ENCODE assay signal across 14 cellular contexts in the genomic region with DNA sequence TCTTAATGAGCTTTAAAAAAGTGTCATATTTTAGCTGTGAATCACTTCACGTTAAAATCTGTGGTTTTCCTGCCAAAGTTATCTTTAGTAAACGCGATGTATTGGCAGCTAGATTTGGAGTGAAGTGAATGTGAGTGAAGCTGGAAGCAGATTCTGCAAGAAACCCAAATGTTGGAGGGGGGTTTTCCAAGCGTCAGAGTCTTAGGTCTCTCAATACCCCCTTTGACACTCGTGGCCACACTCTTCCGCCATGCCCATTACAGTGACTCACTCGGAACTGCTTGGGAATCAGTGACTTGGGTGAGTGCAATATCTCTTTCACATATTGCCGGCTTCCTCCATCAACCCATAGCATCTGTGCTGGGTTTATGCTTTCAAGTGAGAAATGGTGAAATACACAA. TPM values are rescaled to one million over a fixed set of nuclear protein-coding genes. Genes with fewer than 3 reads are reported as not detected.
DNase-seq lines count a peak whose midpoint lies in the region; ATAC-seq and TF ChIP-seq lines count a peak whose summit lies in the region.
"Had no signal": no experiment of that assay in that cellular context is flagged by ENCODE, and none has a peak within 500 bp of the region (broad histone marks: within the 10 kb centered on the region; RNA-seq: fewer than 3 reads in every experiment).

No MANE protein-coding gene starts in this region.

- TF ChIP-seq CTCF in VCaP (conservative IDR thresholded peaks at IDR 0.05) (no peak), fibroblast of the aortic adventitia (IDR thresholded peaks at IDR 0.05; ENCODE audit: insufficient read depth, low read length) (no peak)

- no peak overlapping the region for H3K4me3 Mint-ChIP-seq in stimulated activated effector memory CD8-positive, alpha-beta T cell treated with anti-CD3 and anti-CD28 coated beads, Interleukin-12 subunit alpha, Interleukin-12 subunit beta, amount 100 ng/mL, for 72 hours

- in situ Hi-C loops in ACHN (cut with HindIII; ENCODE audit: low pct_ligation_motif_present, low pct_unique_long_range_greater_than_20kb, low sequenced_read_pairs) = no loop called here

- H3K9me3 Mint-ChIP-seq in stimulated activated effector memory CD8-positive, alpha-beta T cell treated with anti-CD3 and anti-CD28 coated beads, Interleukin-12 subunit alpha, Interleukin-12 subunit beta, amount 100 ng/mL, for 72 hours = no peaks in the 10 kb centered on the region

- H3K4me1 Mint-ChIP-seq in stimulated activated effector memory CD8-positive, alpha-beta T cell treated with anti-CD3 and anti-CD28 coated beads, Interleukin-12 subunit alpha, Interleukin-12 subunit beta, amount 100 ng/mL, for 72 hours = no peaks in the 10 kb centered on the region

- no peaks in the 10 kb centered on the region for H3K36me3 Mint-ChIP-seq in stimulated activated effector memory CD8-positive, alpha-beta T cell treated with anti-CD3 and anti-CD28 coated beads, Interleukin-12 subunit alpha, Interleukin-12 subunit beta, amount 100 ng/mL, for 72 hours

- H3K27ac ChIP-seq in VCaP = peak overlapping the region; percentile 53
- H3K27ac ChIP-seq: SK-N-MC, thyroid gland had no signal

- H3K27ac Mint-ChIP-seq in stimulated activated effector memory CD8-positive, alpha-beta T cell treated with anti-CD3 and anti-CD28 coated beads, Interleukin-12 subunit alpha, Interleukin-12 subunit beta, amount 100 ng/mL, for 72 hours = no peak overlapping the region

- H3K4me3 ChIP-seq in fibroblast of the aortic adventitia (ENCODE audit: low read depth, low read length) = no peak overlapping the region
- H3K4me3 ChIP-seq: body of pancreas, lung, SK-N-MC, thyroid gland had no signal

- peak; percentile 88 for DNase-seq in ACHN
- peak; percentile 67 for DNase-seq in HK-2 (ENCODE audit: unreplicated experiment)
- peak; percentile 22 for DNase-seq in fibroblast of the aortic adventitia (ENCODE audit: low read depth)
- DNase-seq in NCI-H524 (lab: John Stamatoyannopoulos, UW) = no peak
- no peak for DNase-seq in NCI-H1092 (lab: John Stamatoyannopoulos, UW)
- no peak for DNase-seq in stimulated activated effector memory CD8-positive, alpha-beta T cell treated with anti-CD3 and anti-CD28 coated beads, Interleukin-12 subunit alpha, Interleukin-12 subunit beta, amount 100 ng/mL, for 72 hours (ENCODE audit: low spot score in 2 of 2)
- DNase-seq: activated gamma-delta T cell treated with Interleukin-2 at 50 U/mL for 16 hours, body of pancreas, right cardiac atrium, thyroid gland had no signal

- ATAC-seq in HG03095 (IDR thresholded peaks at IDR 0.05; ENCODE audit: unreplicated experiment) = no peak
- ATAC-seq in stimulated activated effector memory CD8-positive, alpha-beta T cell treated with anti-CD3 and anti-CD28 coated beads, Interleukin-12 subunit alpha, Interleukin-12 subunit beta, amount 100 ng/mL, for 72 hours = no peak
- ATAC-seq: right cardiac atrium had no signal

RNA-seq across cellular contexts. Expression of a gene that starts 17.5 kb away (rescaled TPM):
- total RNA-seq in fibroblast of the aortic adventitia (ENCODE audit: low replicate concordance) = 0.18 TPM in 1 of 2 replicates, not detected in the other

Comparison
In these comparisons a context has a peak if more than half of its experiments do, and no peak if none do; other contexts are left out.
1. DNase-seq: peak in ACHN (single experiment), HK-2 (single experiment) and fibroblast of the aortic adventitia (single experiment); none in NCI-H524 (0 of 2), NCI-H1092 (single experiment) and stimulated activated effector memory CD8-positive, alpha-beta T cell treated with anti-CD3 and anti-CD28 coated beads, Interleukin-12 subunit alpha, Interleukin-12 subunit beta, amount 100 ng/mL, for 72 hours (0 of 2).